ENCODE assay signal across 17 cellular contexts in the genomic region with DNA sequence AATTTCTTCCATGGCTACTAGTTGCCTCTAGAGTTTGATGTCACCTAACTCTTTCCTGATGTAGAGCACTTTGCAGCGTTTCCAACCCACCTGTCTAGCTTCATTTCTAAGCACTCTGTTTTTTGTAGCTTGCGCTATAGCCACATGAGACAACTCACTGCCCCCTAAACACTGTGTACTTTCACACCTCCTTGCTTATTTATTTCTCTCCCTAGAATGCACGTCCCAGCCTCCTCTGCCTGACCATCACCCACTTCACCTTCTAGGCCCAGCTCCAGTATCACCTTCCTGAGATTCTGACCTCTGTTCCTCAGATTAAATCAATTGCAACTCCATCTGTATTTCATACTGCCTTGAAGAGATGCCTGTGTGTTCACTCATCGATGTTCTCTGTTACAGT. TPM values are rescaled to one million over a fixed set of nuclear protein-coding genes. Genes with fewer than 3 reads are reported as not detected.
DNase-seq lines count a peak whose midpoint lies in the region; ATAC-seq and TF ChIP-seq lines count a peak whose summit lies in the region.
"Had no signal": no experiment of that assay in that cellular context is flagged by ENCODE, and none has a peak within 500 bp of the region (broad histone marks: within the 10 kb centered on the region; RNA-seq: fewer than 3 reads in every experiment).

No MANE protein-coding gene starts in this region.

- CTCF ChIA-PET in Caco-2 (lab: Charles Lee): no interaction called here

- no peak for TF ChIP-seq CTCF in right atrium auricular region (IDR thresholded peaks at IDR 0.05)
- TF ChIP-seq CTCF in tibial artery (IDR thresholded peaks at IDR 0.05): no peak
- TF ChIP-seq CTCF in Caco-2 (IDR thresholded peaks at IDR 0.05; ENCODE audit: insufficient read depth in 1 of 2, low read depth in 1 of 2, low read length in 1 of 2, severe bottlenecking in 1 of 2, unreplicated experiment in 1 of 2): no peak

- intact Hi-C loops in Right ventricle myocardium superior (cut with DNase I) (no loop called here), Right ventricle myocardium inferior (cut with DNase I) (no loop called here), tibial artery (cut with DNase I; ENCODE audit: low total_unique reads) (no loop called here), Caco-2 (cut with micrococcal nuclease; ENCODE audit: unreplicated experiment) (no loop called here)
- intact Hi-C loops in activated T-helper 1 cell treated with anti-CD3 and anti-CD28 coated beads, Interleukin-12 subunit alpha, Interleukin-12 subunit beta, Interleukin-2, Interleukin-4 antibody, amounts not matched to agents 30 ng/mL and 10 ng/mL and 1 ng/mL, durations not matched to agents 14 hours and 24 hours and 36 hours (cut with micrococcal nuclease): no loop called here

- H3K4me3 ChIP-seq in right atrium auricular region (no peak overlapping the region), tibial artery (no peak overlapping the region), Caco-2 (ENCODE audit: low read depth, low read length) (no peak overlapping the region)
- H3K4me3 ChIP-seq: GM23248, lower lobe of right lung, thyroid gland had no signal

- peak overlapping the region; percentile 69 to 70 for H3K27ac ChIP-seq in right atrium auricular region
- H3K27ac ChIP-seq in tibial artery: peak overlapping the region; percentile 6 to 31
- H3K27ac ChIP-seq: GM23248, KMS-11, lower lobe of right lung, thyroid gland had no signal

- no peaks in the 10 kb centered on the region for H3K9me3 Mint-ChIP-seq in activated T-helper 1 cell treated with anti-CD3 and anti-CD28 coated beads, Interleukin-12 subunit alpha, Interleukin-12 subunit beta, Interleukin-2, Interleukin-4 antibody, amounts not matched to agents 30 ng/mL and 10 ng/mL and 1 ng/mL, durations not matched to agents 14 hours and 24 hours and 36 hours
- H3K9me3 Mint-ChIP-seq in Caco-2 (ENCODE audit: unreplicated experiment): no peaks in the 10 kb centered on the region
- H3K9me3 Mint-ChIP-seq: activated CD4-positive, alpha-beta T cell treated with anti-CD3 and anti-CD28 coated beads, Interleukin-2, amount 10 ng/mL, durations not matched to agents 7 days and 5 days; activated naive CD4-positive, alpha-beta T cell treated with anti-CD3 and anti-CD28 coated beads for 36 hours; stimulated activated memory B cell treated with anti-CD40 and anti-IgM and Interleukin-4, amounts not matched to agents 10 μg/mL and 1 μg/mL and 100 μg/mL, for 72 hours had no signal

- H3K27me3 Mint-ChIP-seq in activated T-helper 1 cell treated with anti-CD3 and anti-CD28 coated beads, Interleukin-12 subunit alpha, Interleukin-12 subunit beta, Interleukin-2, Interleukin-4 antibody, amounts not matched to agents 30 ng/mL and 10 ng/mL and 1 ng/mL, durations not matched to agents 14 hours and 24 hours and 36 hours (ENCODE audit: insufficient read depth): no peaks in the 10 kb centered on the region
- H3K27me3 Mint-ChIP-seq in Caco-2 (ENCODE audit: insufficient read depth, unreplicated experiment): no peaks in the 10 kb centered on the region
- H3K27me3 Mint-ChIP-seq: activated CD4-positive, alpha-beta T cell treated with anti-CD3 and anti-CD28 coated beads, Interleukin-2, amount 10 ng/mL, durations not matched to agents 7 days and 5 days; stimulated activated memory B cell treated with anti-CD40 and anti-IgM and Interleukin-4, amounts not matched to agents 10 μg/mL and 1 μg/mL and 100 μg/mL, for 72 hours had no signal

- DNase-seq in Right ventricle myocardium superior (no peak), Right ventricle myocardium inferior (ENCODE audit: missing footprints) (no peak), right atrium auricular region (ENCODE audit: low spot score) (no peak), tibial artery (no peak), Caco-2 (no peak), HuH-7.5 (ENCODE audit: low spot score) (no peak)
- no peak for DNase-seq in activated T-helper 1 cell treated with anti-CD3 and anti-CD28 coated beads, Interleukin-12 subunit alpha, Interleukin-12 subunit beta, Interleukin-2, Interleukin-4 antibody, amounts not matched to agents 30 ng/mL and 10 ng/mL and 1 ng/mL, durations not matched to agents 14 hours and 24 hours and 36 hours (ENCODE audit: low spot score)
- DNase-seq in stimulated activated CD4-positive, alpha-beta T cell treated with anti-CD3 and anti-CD28 coated beads, Interleukin-12 subunit alpha, Interleukin-12 subunit beta, amount 100 ng/mL, for 4 hours: no peak
- DNase-seq: activated CD4-positive, alpha-beta T cell treated with anti-CD3 and anti-CD28 coated beads, Interleukin-2, amount 10 ng/mL, durations not matched to agents 7 days and 5 days; activated naive CD4-positive, alpha-beta T cell treated with anti-CD3 and anti-CD28 coated beads for 36 hours; GM23248; lower lobe of right lung; NCI-H1694 treated with DMSO at 0.1 percent for 48 hours; thyroid gland had no signal

- POLR2A ChIA-PET in Caco-2 (lab: Charles Lee): no interaction called here

- H3K9me3 ChIP-seq in right atrium auricular region: no peaks in the 10 kb centered on the region
- H3K9me3 ChIP-seq in tibial artery: no peaks in the 10 kb centered on the region
- H3K9me3 ChIP-seq in Caco-2: no peaks in the 10 kb centered on the region
- H3K9me3 ChIP-seq: lower lobe of right lung, thyroid gland had no signal

- H3K4me1 ChIP-seq in right atrium auricular region: peaks cover 0 to 40% of the 10 kb centered on the region in 2 donors
- H3K4me1 ChIP-seq in tibial artery: peaks cover 0 to 39% (median 6%) of the 10 kb centered on the region in 4 donors
- no peaks in the 10 kb centered on the region for H3K4me1 ChIP-seq in Caco-2
- H3K4me1 ChIP-seq: lower lobe of right lung had no signal

- H3K27ac Mint-ChIP-seq in activated T-helper 1 cell treated with anti-CD3 and anti-CD28 coated beads, Interleukin-12 subunit alpha, Interleukin-12 subunit beta, Interleukin-2, Interleukin-4 antibody, amounts not matched to agents 30 ng/mL and 10 ng/mL and 1 ng/mL, durations not matched to agents 14 hours and 24 hours and 36 hours: peak overlapping the region; percentile 36
- no peak overlapping the region for H3K27ac Mint-ChIP-seq in Caco-2 (ENCODE audit: unreplicated experiment)
- H3K27ac Mint-ChIP-seq: activated CD4-positive, alpha-beta T cell treated with anti-CD3 and anti-CD28 coated beads, Interleukin-2, amount 10 ng/mL, durations not matched to agents 7 days and 5 days; activated naive CD4-positive, alpha-beta T cell treated with anti-CD3 and anti-CD28 coated beads for 36 hours had no signal

- BruUV-seq in Caco-2 (replicated peaks; lab: Mats Ljungman, UMichigan): no TSS peak

- peaks cover 31% of the 10 kb centered on the region for H3K36me3 Mint-ChIP-seq in activated T-helper 1 cell treated with anti-CD3 and anti-CD28 coated beads, Interleukin-12 subunit alpha, Interleukin-12 subunit beta, Interleukin-2, Interleukin-4 antibody, amounts not matched to agents 30 ng/mL and 10 ng/mL and 1 ng/mL, durations not matched to agents 14 hours and 24 hours and 36 hours (ENCODE audit: low read depth)
- H3K36me3 Mint-ChIP-seq in Caco-2 (ENCODE audit: insufficient read depth, unreplicated experiment): peaks cover 6% of the 10 kb centered on the region

- no peak overlapping the region for H3K4me3 Mint-ChIP-seq in activated T-helper 1 cell treated with anti-CD3 and anti-CD28 coated beads, Interleukin-12 subunit alpha, Interleukin-12 subunit beta, Interleukin-2, Interleukin-4 antibody, amounts not matched to agents 30 ng/mL and 10 ng/mL and 1 ng/mL, durations not matched to agents 14 hours and 24 hours and 36 hours
- no peak overlapping the region for H3K4me3 Mint-ChIP-seq in Caco-2 (ENCODE audit: unreplicated experiment)
- H3K4me3 Mint-ChIP-seq: activated CD4-positive, alpha-beta T cell treated with anti-CD3 and anti-CD28 coated beads, Interleukin-2, amount 10 ng/mL, durations not matched to agents 7 days and 5 days; activated naive CD4-positive, alpha-beta T cell treated with anti-CD3 and anti-CD28 coated beads for 36 hours; stimulated activated memory B cell treated with anti-CD40 and anti-IgM and Interleukin-4, amounts not matched to agents 10 μg/mL and 1 μg/mL and 100 μg/mL, for 72 hours had no signal

- no peaks in the 10 kb centered on the region for H3K27me3 ChIP-seq in right atrium auricular region
- H3K27me3 ChIP-seq in tibial artery: no peaks in the 10 kb centered on the region
- H3K27me3 ChIP-seq in Caco-2 (replicated peaks; ENCODE audit: control insufficient read depth, insufficient read depth, low read length): no peaks in the 10 kb centered on the region
- H3K27me3 ChIP-seq: thyroid gland had no signal

- ATAC-seq in Right ventricle myocardium superior (ENCODE audit: poor library complexity) (peak; percentile 35), Right ventricle myocardium inferior (no peak)
- ATAC-seq: lower lobe of right lung; sciatic nerve; stimulated activated memory B cell treated with anti-CD40 and anti-IgM and Interleukin-4, amounts not matched to agents 10 μg/mL and 1 μg/mL and 100 μg/mL, for 72 hours had no signal

- peaks cover 29% of the 10 kb centered on the region for H3K4me1 Mint-ChIP-seq in activated T-helper 1 cell treated with anti-CD3 and anti-CD28 coated beads, Interleukin-12 subunit alpha, Interleukin-12 subunit beta, Interleukin-2, Interleukin-4 antibody, amounts not matched to agents 30 ng/mL and 10 ng/mL and 1 ng/mL, durations not matched to agents 14 hours and 24 hours and 36 hours (ENCODE audit: low read depth)
- no peaks in the 10 kb centered on the region for H3K4me1 Mint-ChIP-seq in Caco-2 (ENCODE audit: low read depth, unreplicated experiment)

- H3K36me3 ChIP-seq in right atrium auricular region (peaks cover 8% of the 10 kb centered on the region), tibial artery (peaks cover 0 to 16% (median 5%) of the 10 kb centered on the region in 3 donors), Caco-2 (ENCODE audit: control insufficient read depth, insufficient read depth, low read length) (no peaks in the 10 kb centered on the region)
- H3K36me3 ChIP-seq: thyroid gland had no signal

RNA-seq across cellular contexts. Expression of gene MACF1, which starts 32.5 kb away (rescaled TPM):
- total RNA-seq in Right ventricle myocardium superior (200 TPM), Right ventricle myocardium inferior (217 TPM), right atrium auricular region (100 to 1,000 TPM; 273 to 278 TPM), Caco-2 (2022) (104 and 114 TPM in 2 replicates)
- 224 and 226 TPM in 2 replicates for total RNA-seq in activated T-helper 1 cell treated with anti-CD3 and anti-CD28 coated beads, Interleukin-12 subunit alpha, Interleukin-12 subunit beta, Interleukin-2, Interleukin-4 antibody, amounts not matched to agents 30 ng/mL and 10 ng/mL and 1 ng/mL, durations not matched to agents 14 hours and 24 hours and 36 hours
